Comparison of ENCODE assay signal across 8 cellular contexts in genomic region chrX:52995135-52995973, GRCh38. TPM values are rescaled to one million over a fixed set of nuclear protein-coding genes. Genes with fewer than 3 reads are reported as not detected.
DNase-seq lines count a peak whose midpoint lies in the region; ATAC-seq, FAIRE-seq and TF ChIP-seq lines count a peak whose summit lies in the region.

No MANE protein-coding gene starts in this region.

- intact Hi-C loops in Caco-2 (cut with micrococcal nuclease; ENCODE audit: unreplicated experiment), result loop anchor here (5.0 kb wide), 1 partner anchor 97 kb away; the partner anchor contains the start of gene KANTR

- H3K27me3 ChIP-seq in Caco-2 (replicated peaks; ENCODE audit: control insufficient read depth, insufficient read depth, low read length) (no peaks in the 10 kb centered on the region), endodermal cell (ENCODE audit: control insufficient read depth, insufficient read depth, low read length, poor library complexity, severe bottlenecking) (no peaks in the 10 kb centered on the region)

- H3K4me3 Mint-ChIP-seq in Caco-2 (ENCODE audit: unreplicated experiment) (peak overlapping the region; percentile 95), endodermal cell (peak overlapping the region; percentile 83)

- H3K27me3 Mint-ChIP-seq in Caco-2 (ENCODE audit: insufficient read depth, unreplicated experiment) (no peaks in the 10 kb centered on the region), endodermal cell (ENCODE audit: insufficient read depth) (peaks cover 14% of the 10 kb centered on the region)

- peak overlapping the region; percentile 97 for H3K27ac ChIP-seq in endodermal cell (ENCODE audit: low read depth, low read length)

- peak; percentile 92 for ATAC-seq in GM21367 (IDR thresholded peaks at IDR 0.05; ENCODE audit: unreplicated experiment)

- H3K4me1 ChIP-seq in Caco-2 (peaks cover 3% of the 10 kb centered on the region; the same call in 1 of the 2 replicates), endodermal cell (ENCODE audit: control insufficient read depth, insufficient read depth, low read length) (no peaks in the 10 kb centered on the region)

- POLR2A ChIA-PET in Caco-2 (lab: Charles Lee), result interaction anchor here (0.5 to 0.9 kb wide), 2 partner anchors 14 to 20 kb away, joined by 3 read pairs; no protein-coding TSS in a partner anchor

- 0% methylated on average over 45 of the region's 45 CpGs; no CpG with 5 or more reads in 1 of the 2 experiments for WGBS in endodermal cell (ENCODE audit: insufficient coverage in 1 of 2, insufficient read length in 1 of 2), 2 experiments

- FAIRE-seq in HTR-8/SVneo (lab: Jason Lieb, UNC), result no peak

- no TSS peak for BruUV-seq in Caco-2 (replicated peaks; lab: Mats Ljungman, UMichigan)

- DNase-seq in Caco-2 (peak; percentile 93 to 95), HTR-8/SVneo (ENCODE audit: insufficient read length, low spot score) (peak; percentile 79), NOMO-1 treated with DMSO at 0.1 percent for 48 hours (lab: John Stamatoyannopoulos, UW; ENCODE audit: unreplicated experiment) (peak; percentile 91), endodermal cell (peak; percentile 96), mesenteric fat pad (ENCODE audit: low spot score) (peak; percentile 96)
- DNase-seq in activated CD8-positive, alpha-beta memory T cell treated with anti-CD3 and anti-CD28 coated beads, Interleukin-2, amount 50 U/mL, for 1 hour (ENCODE audit: extremely low read depth), result peak; percentile 78
- DNase-seq in stimulated activated CD8-positive, alpha-beta memory T cell treated with anti-CD3 and anti-CD28 coated beads, Interleukin-15, amount 100 ng/mL, for 24 hours (ENCODE audit: low read depth), result peak; percentile 57

- H3K27ac Mint-ChIP-seq in Caco-2 (ENCODE audit: unreplicated experiment) (peak overlapping the region; percentile 99), endodermal cell (peak overlapping the region; percentile 99)

- H3K36me3 ChIP-seq in Caco-2 (ENCODE audit: control insufficient read depth, insufficient read depth, low read length) (no peaks in the 10 kb centered on the region), endodermal cell (ENCODE audit: control insufficient read depth, insufficient read depth, low read length) (no peaks in the 10 kb centered on the region)

- H3K36me3 Mint-ChIP-seq in Caco-2 (ENCODE audit: insufficient read depth, unreplicated experiment) (no peaks in the 10 kb centered on the region), endodermal cell (ENCODE audit: low read depth) (no peaks in the 10 kb centered on the region)

- H3K4me3 ChIP-seq in Caco-2 (ENCODE audit: low read depth, low read length), result peak overlapping the region; percentile 84
- H3K4me3 ChIP-seq in endodermal cell (ENCODE audit: low read length), result peak overlapping the region; percentile 96

- CTCF ChIA-PET in Caco-2 (lab: Charles Lee), result interaction anchor here (0.6 to 1.8 kb wide), 5 partner anchors 17 to 228 kb away, joined by 3 to 7 read pairs (median 4); no protein-coding TSS in a partner anchor

- TF ChIP-seq CTCF in Caco-2 (IDR thresholded peaks at IDR 0.05; ENCODE audit: insufficient read depth in 1 of 2, low read depth in 1 of 2, low read length in 1 of 2, severe bottlenecking in 1 of 2, unreplicated experiment in 1 of 2), result peak; percentile 45 to 62
- peak; percentile 68 for TF ChIP-seq CTCF in endodermal cell (conservative IDR thresholded peaks at IDR 0.05)

- H3K4me1 Mint-ChIP-seq in Caco-2 (ENCODE audit: low read depth, unreplicated experiment), result peaks cover 10% of the 10 kb centered on the region
- H3K4me1 Mint-ChIP-seq in endodermal cell, result peaks cover 3% of the 10 kb centered on the region

- no peaks in the 10 kb centered on the region for H3K9me3 ChIP-seq in Caco-2
- H3K9me3 ChIP-seq in endodermal cell (ENCODE audit: control insufficient read depth, low read length), result no peaks in the 10 kb centered on the region

- H3K9me3 Mint-ChIP-seq in Caco-2 (ENCODE audit: unreplicated experiment) (no peaks in the 10 kb centered on the region), endodermal cell (peaks cover 65% of the 10 kb centered on the region)

- peak overlapping the region; percentile 68 for H3K9ac ChIP-seq in endodermal cell (ENCODE audit: extremely low read depth, low read length, poor library complexity, severe bottlenecking)

RNA-seq across cellular contexts. Expression of gene FAM156A, which starts 37.0 kb away (rescaled TPM):
- total RNA-seq in Caco-2 (2022) (33.9 and 37.0 TPM in 2 replicates), endodermal cell (10 to 100 TPM; 14.0 to 21.6 TPM), mesenteric fat pad (31.8 TPM)
- polyA plus RNA-seq in endodermal cell (2013, experiment 1 of 2), result 18.1 TPM
- 10.7 TPM for polyA plus RNA-seq in endodermal cell (2013, experiment 2 of 2)

RNA-seq across cellular contexts. Expression of gene GPR173, which starts 53.2 kb away (rescaled TPM):
- total RNA-seq in Caco-2 (2022) (0.18 and 0.26 TPM in 2 replicates), endodermal cell (1 to 10 TPM; 7.0 to 9.4 TPM), mesenteric fat pad (1.9 TPM)
- polyA plus RNA-seq in endodermal cell (2013, experiment 1 of 2), result 16.5 TPM
- 14.7 TPM for polyA plus RNA-seq in endodermal cell (2013, experiment 2 of 2)

Comparison
In these comparisons a context has a peak if more than half of its experiments do, and no peak if none do; other contexts are left out.
1. Peak in every context shown above with its lines: DNase-seq, ATAC-seq, H3K4me3 ChIP-seq and H3K27ac ChIP-seq.